ENCODE assay signal across 8 cellular contexts in the genomic region with DNA sequence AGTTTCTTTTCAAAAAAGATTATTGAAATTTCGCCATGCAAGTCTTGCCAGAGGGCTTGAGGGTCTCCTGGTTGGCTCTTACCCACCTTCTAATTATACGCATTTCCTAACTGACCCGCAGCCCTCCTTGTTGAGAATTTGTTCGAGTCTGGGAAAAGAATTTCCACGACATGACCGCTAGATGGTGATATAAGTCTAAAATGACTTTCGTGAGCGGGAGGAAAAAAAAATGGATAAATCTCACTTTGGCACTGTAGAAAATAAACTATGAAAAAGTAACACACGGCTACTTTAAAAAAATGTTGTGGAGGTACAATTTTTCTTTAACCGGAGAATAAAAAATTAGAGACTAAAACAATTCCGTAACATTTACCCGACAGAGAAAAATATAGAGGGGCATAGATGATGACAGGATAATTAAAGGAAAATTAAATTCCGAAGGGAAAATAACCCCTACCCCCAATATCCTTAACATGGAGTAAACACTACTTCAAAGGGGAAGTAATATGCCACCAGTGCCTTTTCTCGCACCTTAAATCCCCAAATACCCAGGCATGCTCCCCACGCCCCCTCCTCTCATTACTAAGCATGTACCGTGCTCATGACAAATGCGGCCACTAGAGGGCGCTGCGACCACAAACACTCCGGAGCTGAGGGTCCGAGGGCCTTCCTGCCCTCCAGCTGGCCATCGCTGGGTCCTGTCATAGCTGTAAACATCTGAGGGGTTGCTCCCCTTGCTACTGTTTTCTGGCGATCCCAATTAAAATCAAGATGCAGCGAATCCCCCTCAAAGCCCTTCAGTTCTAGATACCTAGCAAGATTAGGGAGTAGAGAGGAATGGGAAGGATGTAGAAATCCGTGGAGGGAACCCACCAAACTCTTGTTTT.
DNase-seq lines count a peak whose midpoint lies in the region; ATAC-seq, FAIRE-seq and TF ChIP-seq lines count a peak whose summit lies in the region.

No MANE protein-coding gene starts in this region.

- peak; percentile 74 for DNase-seq in DMS153 treated with DMSO at 0.1 percent for 48 hours (lab: John Stamatoyannopoulos, UW; ENCODE audit: unreplicated experiment)
- peak; percentile 48 for DNase-seq in MG63
- peak; percentile 45 to 58 for DNase-seq in SHP77 (lab: John Stamatoyannopoulos, UW)
- DNase-seq in bronchial epithelial cell (ENCODE audit: low read depth) = peak; percentile 48
- DNase-seq in keratinocyte (ENCODE audit: low read depth, low spot score) = peak; percentile 15
- DNase-seq in stimulated activated CD4-positive, alpha-beta T cell treated with anti-CD3 and anti-CD28 coated beads, Interleukin-4, amount 100 ng/mL, for 48 hours (ENCODE audit: low read depth in 2 of 2) = peak; percentile 16 to 51
- DNase-seq in immature natural killer cell = no peak

- H3K9me1 ChIP-seq in keratinocyte (ENCODE audit: control insufficient read depth, extremely low read depth, insufficient read depth, low read length) = no peaks in the 10 kb centered on the region

- H3K27ac Mint-ChIP-seq in immature natural killer cell = no peak overlapping the region

- H2AFZ ChIP-seq in keratinocyte (ENCODE audit: control insufficient read depth, low read length) = no peak overlapping the region

- peak overlapping the region; percentile 57 for H3K4me2 ChIP-seq in keratinocyte (ENCODE audit: control insufficient read depth, extremely low read depth, insufficient read depth, low read depth, low read length)

- peak; percentile 91 for TF ChIP-seq CTCF in bronchial epithelial cell (IDR thresholded peaks at IDR 0.05; ENCODE audit: insufficient read depth, low read length, severe bottlenecking)
- peak; percentile 82 to 92 (median 89) for TF ChIP-seq CTCF in keratinocyte (optimal IDR thresholded peaks at IDR 0.05 in 1 of 3, IDR thresholded peaks at IDR 0.05 in 1 of 3, conservative IDR thresholded peaks at IDR 0.05 in 1 of 3; ENCODE audit: extremely low read depth in 1 of 3, insufficient read depth in 2 of 3, low read length in 3 of 3)

- dilution Hi-C loops in keratinocyte (cut with MboI; ENCODE audit: extremely low pct_ligation_motif_present, low sequenced_read_pairs) = no loop called here

- H3K4me1 ChIP-seq in keratinocyte (ENCODE audit: control insufficient read depth, extremely low read depth, insufficient read depth, low read length) = peaks cover 5% of the 10 kb centered on the region

- H3K4me1 Mint-ChIP-seq in immature natural killer cell = peaks cover 0 to 3% of the 10 kb centered on the region in 2 donors

- H3K27me3 Mint-ChIP-seq in immature natural killer cell (ENCODE audit: low read depth in 3 of 3) = peaks cover 1 to 3% (median 2%) of the 10 kb centered on the region in 3 donors

- H3K9me3 Mint-ChIP-seq in immature natural killer cell = peaks cover 0 to 2% (median 0%) of the 10 kb centered on the region in 6 donors

- H3K9me3 ChIP-seq in MG63 (no peaks in the 10 kb centered on the region), keratinocyte (ENCODE audit: control insufficient read depth, low read depth, low read length) (no peaks in the 10 kb centered on the region)

- H4K20me1 ChIP-seq in keratinocyte (ENCODE audit: control insufficient read depth, extremely low read depth, insufficient read depth, low read length) = no peaks in the 10 kb centered on the region

- no peak overlapping the region for H3K4me3 ChIP-seq in MG63
- H3K4me3 ChIP-seq in bronchial epithelial cell (ENCODE audit: low read depth, low read length) = no peak overlapping the region
- peak overlapping the region in 1 of 3 experiments; percentile 46 for H3K4me3 ChIP-seq in keratinocyte (ENCODE audit: control insufficient read depth in 2 of 3, extremely low read depth in 1 of 3, insufficient read depth in 2 of 3, low read depth in 1 of 3, low read length in 3 of 3)

- H3K9ac ChIP-seq in keratinocyte (ENCODE audit: control insufficient read depth, extremely low read depth, insufficient read depth, low read length) = no peak overlapping the region

- no peak overlapping the region for H3K27ac ChIP-seq in keratinocyte (ENCODE audit: control insufficient read depth, insufficient read depth, low read length)

- no peaks in the 10 kb centered on the region for H3K36me3 Mint-ChIP-seq in immature natural killer cell

- H3K27me3 ChIP-seq in MG63 = peaks cover 21% of the 10 kb centered on the region
- no peaks in the 10 kb centered on the region for H3K27me3 ChIP-seq in bronchial epithelial cell (ENCODE audit: control insufficient read depth, insufficient read depth, low read length)
- H3K27me3 ChIP-seq in keratinocyte (ENCODE audit: control insufficient read depth, extremely low read depth, insufficient read depth, low read length) = peaks cover 19% of the 10 kb centered on the region

- H3K36me3 ChIP-seq in MG63 (no peaks in the 10 kb centered on the region), bronchial epithelial cell (ENCODE audit: control insufficient read depth, insufficient read depth, low read length) (no peaks in the 10 kb centered on the region), keratinocyte (ENCODE audit: control insufficient read depth in 2 of 2, extremely low read depth in 1 of 2, insufficient read depth in 2 of 2, low read length in 2 of 2) (no peaks in the 10 kb centered on the region)

- H3K79me2 ChIP-seq in keratinocyte (ENCODE audit: control insufficient read depth, insufficient read depth, low read length) = no peaks in the 10 kb centered on the region

- H3K4me3 Mint-ChIP-seq in immature natural killer cell = no peak overlapping the region

- peak; percentile 73 for ATAC-seq in GM21526 (IDR thresholded peaks at IDR 0.05; ENCODE audit: low FRiP score, unreplicated experiment)

- FAIRE-seq in bronchial epithelial cell (lab: Jason Lieb, UNC) = no peak
- no peak for FAIRE-seq in keratinocyte (lab: Jason Lieb, UNC)

Comparison
In these comparisons a context has a peak if more than half of its experiments do, and no peak if none do; other contexts are left out.
1. DNase-seq: peak in DMS153 treated with DMSO at 0.1 percent for 48 hours (single experiment), MG63 (single experiment), SHP77 (2 of 2), bronchial epithelial cell (single experiment), keratinocyte (single experiment) and stimulated activated CD4-positive, alpha-beta T cell treated with anti-CD3 and anti-CD28 coated beads, Interleukin-4, amount 100 ng/mL, for 48 hours (2 of 2); none in immature natural killer cell (0 of 3).